Comparison of ENCODE assay signal across 1 cellular context in the genomic region with DNA sequence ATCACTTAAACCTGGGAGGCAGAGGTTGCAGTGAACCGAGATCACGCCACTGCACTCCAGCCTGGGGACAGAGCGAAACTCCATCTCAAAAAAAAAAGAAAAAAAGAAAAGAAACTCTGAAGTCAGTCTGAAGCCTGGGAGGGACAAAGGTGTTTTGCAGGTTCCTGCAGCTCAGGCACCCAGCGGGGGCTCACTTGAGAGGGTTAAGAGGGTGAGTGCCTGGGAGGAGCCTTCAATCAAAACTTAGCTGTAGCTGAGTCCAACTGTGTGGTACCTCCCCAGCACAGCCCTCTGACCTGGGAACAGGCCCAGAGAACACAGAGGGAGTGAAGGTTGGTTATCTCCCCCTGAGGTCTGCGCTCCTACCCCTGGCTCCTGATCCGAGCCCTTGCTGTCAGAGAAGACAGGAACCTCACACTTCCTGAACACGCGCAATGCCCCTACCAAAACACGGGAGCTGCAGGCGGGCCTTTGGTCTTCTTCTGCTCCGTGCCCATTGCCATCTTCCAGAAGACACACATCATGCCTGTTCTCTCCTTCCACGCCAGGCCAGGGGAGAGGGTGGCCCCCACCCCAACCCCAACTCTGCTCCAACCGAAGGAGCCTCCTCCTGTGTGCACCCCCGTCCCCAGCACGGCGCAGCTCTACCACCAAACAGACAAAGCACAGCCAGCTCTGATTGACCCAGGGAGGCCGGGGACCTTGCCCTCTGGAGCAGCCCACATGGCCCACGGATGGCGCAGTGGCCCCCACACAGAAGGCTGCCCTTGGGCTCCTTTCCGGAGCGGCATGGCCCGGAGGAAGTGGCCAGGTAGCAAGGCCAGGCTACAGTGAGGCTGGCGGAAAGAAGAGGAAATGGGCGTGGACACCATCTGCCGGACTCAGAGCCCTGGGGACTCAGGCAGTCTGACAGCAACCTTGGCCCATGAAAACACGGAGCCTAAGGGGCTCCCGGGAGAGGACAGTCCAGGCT.
TF ChIP-seq lines count a peak whose summit lies in the region.

No MANE protein-coding gene starts in this region.

TF ChIP-seq in K562, 482 proteins besides CTCF, POLR2A, EP300 and RAD21 (continues in another document):
- TF ChIP-seq KDM1A (IDR thresholded peaks at IDR 0.05) (no peak), L3MBTL2 (IDR thresholded peaks at IDR 0.05) (0 out of 2 replicates have a peak, but pooled peaks have one; percentile 20), SMARCE1 (IDR thresholded peaks at IDR 0.05) (no peak), MAFG (tag; conservative IDR thresholded peaks at IDR 0.05) (no peak), CREB1 (IDR thresholded peaks at IDR 0.05) (no peak), CREB1 (CRISPR knock-in tag; IDR thresholded peaks at IDR 0.05) (no peak), RBM14 (IDR thresholded peaks at IDR 0.05; ENCODE audit: borderline replicate concordance, insufficient read depth, low read depth, low read length) (0 out of 2 replicates have a peak, but pooled peaks have one; percentile 53), FOXA3 (CRISPR knock-in tag; conservative IDR thresholded peaks at IDR 0.05 in 1 of 2, IDR thresholded peaks at IDR 0.05 in 1 of 2) (peak in 1 of 2 experiments; percentile 16; a peak in 1 of 4 replicates), HDAC6 (IDR thresholded peaks at IDR 0.05; ENCODE audit: low read depth, low read length) (no peak), KHSRP (IDR thresholded peaks at IDR 0.05) (no peak), KLF13 (tag; IDR thresholded peaks at IDR 0.05; ENCODE audit: borderline replicate concordance, low read depth) (no peak), NEUROD1 (IDR thresholded peaks at IDR 0.05; ENCODE audit: borderline replicate concordance, low read depth, low read length, partially characterized antibody) (no peak), GTF2A2 (tag; IDR thresholded peaks at IDR 0.05) (no peak), PTTG1 (tag; IDR thresholded peaks at IDR 0.05; ENCODE audit: low read depth) (no peak), TCF3 (CRISPR knock-in tag; IDR thresholded peaks at IDR 0.05) (0 out of 2 replicates have a peak, but pooled peaks have one; percentile 15), NRF1 (conservative IDR thresholded peaks at IDR 0.05 in 1 of 2, IDR thresholded peaks at IDR 0.05 in 1 of 2) (peak; percentile 59 to 71), NFXL1 (CRISPR knock-in tag; IDR thresholded peaks at IDR 0.05) (no peak), BDP1 (IDR thresholded peaks at IDR 0.05; ENCODE audit: insufficient read depth, insufficient read length) (no peak), ZNF124 (CRISPR knock-in tag; IDR thresholded peaks at IDR 0.05) (no peak), TGIF2 (CRISPR knock-in tag; IDR thresholded peaks at IDR 0.05) (no peak), KAT7 (CRISPR knock-in tag; IDR thresholded peaks at IDR 0.05; ENCODE audit: borderline replicate concordance) (0 out of 2 replicates have a peak, but pooled peaks have one; percentile 27), TEAD4 (IDR thresholded peaks at IDR 0.05; ENCODE audit: low read length) (no peak), TEAD4 (CRISPR knock-in tag; IDR thresholded peaks at IDR 0.05; ENCODE audit: borderline replicate concordance) (peak; percentile 48; the same call in 1 of the 2 replicates), HNRNPLL (IDR thresholded peaks at IDR 0.05; ENCODE audit: low read depth, low read length, poor library complexity, severe bottlenecking) (no peak), JUNB (CRISPR knock-in tag; conservative IDR thresholded peaks at IDR 0.05) (no peak), NCOR1 (IDR thresholded peaks at IDR 0.05) (no peak)
- TF ChIP-seq, protein P1, sequence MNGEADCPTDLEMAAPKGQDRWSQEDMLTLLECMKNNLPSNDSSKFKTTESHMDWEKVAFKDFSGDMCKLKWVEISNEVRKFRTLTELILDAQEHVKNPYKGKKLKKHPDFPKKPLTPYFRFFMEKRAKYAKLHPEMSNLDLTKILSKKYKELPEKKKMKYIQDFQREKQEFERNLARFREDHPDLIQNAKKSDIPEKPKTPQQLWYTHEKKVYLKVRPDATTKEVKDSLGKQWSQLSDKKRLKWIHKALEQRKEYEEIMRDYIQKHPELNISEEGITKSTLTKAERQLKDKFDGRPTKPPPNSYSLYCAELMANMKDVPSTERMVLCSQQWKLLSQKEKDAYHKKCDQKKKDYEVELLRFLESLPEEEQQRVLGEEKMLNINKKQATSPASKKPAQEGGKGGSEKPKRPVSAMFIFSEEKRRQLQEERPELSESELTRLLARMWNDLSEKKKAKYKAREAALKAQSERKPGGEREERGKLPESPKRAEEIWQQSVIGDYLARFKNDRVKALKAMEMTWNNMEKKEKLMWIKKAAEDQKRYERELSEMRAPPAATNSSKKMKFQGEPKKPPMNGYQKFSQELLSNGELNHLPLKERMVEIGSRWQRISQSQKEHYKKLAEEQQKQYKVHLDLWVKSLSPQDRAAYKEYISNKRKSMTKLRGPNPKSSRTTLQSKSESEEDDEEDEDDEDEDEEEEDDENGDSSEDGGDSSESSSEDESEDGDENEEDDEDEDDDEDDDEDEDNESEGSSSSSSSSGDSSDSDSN (IDR thresholded peaks at IDR 0.05; ENCODE audit: borderline replicate concordance in 1 of 2, low read depth in 2 of 2, low read length in 2 of 2) = peak in 1 of 2 experiments; percentile 47; a peak in 1 of 4 replicates
- TF ChIP-seq, protein P2, sequence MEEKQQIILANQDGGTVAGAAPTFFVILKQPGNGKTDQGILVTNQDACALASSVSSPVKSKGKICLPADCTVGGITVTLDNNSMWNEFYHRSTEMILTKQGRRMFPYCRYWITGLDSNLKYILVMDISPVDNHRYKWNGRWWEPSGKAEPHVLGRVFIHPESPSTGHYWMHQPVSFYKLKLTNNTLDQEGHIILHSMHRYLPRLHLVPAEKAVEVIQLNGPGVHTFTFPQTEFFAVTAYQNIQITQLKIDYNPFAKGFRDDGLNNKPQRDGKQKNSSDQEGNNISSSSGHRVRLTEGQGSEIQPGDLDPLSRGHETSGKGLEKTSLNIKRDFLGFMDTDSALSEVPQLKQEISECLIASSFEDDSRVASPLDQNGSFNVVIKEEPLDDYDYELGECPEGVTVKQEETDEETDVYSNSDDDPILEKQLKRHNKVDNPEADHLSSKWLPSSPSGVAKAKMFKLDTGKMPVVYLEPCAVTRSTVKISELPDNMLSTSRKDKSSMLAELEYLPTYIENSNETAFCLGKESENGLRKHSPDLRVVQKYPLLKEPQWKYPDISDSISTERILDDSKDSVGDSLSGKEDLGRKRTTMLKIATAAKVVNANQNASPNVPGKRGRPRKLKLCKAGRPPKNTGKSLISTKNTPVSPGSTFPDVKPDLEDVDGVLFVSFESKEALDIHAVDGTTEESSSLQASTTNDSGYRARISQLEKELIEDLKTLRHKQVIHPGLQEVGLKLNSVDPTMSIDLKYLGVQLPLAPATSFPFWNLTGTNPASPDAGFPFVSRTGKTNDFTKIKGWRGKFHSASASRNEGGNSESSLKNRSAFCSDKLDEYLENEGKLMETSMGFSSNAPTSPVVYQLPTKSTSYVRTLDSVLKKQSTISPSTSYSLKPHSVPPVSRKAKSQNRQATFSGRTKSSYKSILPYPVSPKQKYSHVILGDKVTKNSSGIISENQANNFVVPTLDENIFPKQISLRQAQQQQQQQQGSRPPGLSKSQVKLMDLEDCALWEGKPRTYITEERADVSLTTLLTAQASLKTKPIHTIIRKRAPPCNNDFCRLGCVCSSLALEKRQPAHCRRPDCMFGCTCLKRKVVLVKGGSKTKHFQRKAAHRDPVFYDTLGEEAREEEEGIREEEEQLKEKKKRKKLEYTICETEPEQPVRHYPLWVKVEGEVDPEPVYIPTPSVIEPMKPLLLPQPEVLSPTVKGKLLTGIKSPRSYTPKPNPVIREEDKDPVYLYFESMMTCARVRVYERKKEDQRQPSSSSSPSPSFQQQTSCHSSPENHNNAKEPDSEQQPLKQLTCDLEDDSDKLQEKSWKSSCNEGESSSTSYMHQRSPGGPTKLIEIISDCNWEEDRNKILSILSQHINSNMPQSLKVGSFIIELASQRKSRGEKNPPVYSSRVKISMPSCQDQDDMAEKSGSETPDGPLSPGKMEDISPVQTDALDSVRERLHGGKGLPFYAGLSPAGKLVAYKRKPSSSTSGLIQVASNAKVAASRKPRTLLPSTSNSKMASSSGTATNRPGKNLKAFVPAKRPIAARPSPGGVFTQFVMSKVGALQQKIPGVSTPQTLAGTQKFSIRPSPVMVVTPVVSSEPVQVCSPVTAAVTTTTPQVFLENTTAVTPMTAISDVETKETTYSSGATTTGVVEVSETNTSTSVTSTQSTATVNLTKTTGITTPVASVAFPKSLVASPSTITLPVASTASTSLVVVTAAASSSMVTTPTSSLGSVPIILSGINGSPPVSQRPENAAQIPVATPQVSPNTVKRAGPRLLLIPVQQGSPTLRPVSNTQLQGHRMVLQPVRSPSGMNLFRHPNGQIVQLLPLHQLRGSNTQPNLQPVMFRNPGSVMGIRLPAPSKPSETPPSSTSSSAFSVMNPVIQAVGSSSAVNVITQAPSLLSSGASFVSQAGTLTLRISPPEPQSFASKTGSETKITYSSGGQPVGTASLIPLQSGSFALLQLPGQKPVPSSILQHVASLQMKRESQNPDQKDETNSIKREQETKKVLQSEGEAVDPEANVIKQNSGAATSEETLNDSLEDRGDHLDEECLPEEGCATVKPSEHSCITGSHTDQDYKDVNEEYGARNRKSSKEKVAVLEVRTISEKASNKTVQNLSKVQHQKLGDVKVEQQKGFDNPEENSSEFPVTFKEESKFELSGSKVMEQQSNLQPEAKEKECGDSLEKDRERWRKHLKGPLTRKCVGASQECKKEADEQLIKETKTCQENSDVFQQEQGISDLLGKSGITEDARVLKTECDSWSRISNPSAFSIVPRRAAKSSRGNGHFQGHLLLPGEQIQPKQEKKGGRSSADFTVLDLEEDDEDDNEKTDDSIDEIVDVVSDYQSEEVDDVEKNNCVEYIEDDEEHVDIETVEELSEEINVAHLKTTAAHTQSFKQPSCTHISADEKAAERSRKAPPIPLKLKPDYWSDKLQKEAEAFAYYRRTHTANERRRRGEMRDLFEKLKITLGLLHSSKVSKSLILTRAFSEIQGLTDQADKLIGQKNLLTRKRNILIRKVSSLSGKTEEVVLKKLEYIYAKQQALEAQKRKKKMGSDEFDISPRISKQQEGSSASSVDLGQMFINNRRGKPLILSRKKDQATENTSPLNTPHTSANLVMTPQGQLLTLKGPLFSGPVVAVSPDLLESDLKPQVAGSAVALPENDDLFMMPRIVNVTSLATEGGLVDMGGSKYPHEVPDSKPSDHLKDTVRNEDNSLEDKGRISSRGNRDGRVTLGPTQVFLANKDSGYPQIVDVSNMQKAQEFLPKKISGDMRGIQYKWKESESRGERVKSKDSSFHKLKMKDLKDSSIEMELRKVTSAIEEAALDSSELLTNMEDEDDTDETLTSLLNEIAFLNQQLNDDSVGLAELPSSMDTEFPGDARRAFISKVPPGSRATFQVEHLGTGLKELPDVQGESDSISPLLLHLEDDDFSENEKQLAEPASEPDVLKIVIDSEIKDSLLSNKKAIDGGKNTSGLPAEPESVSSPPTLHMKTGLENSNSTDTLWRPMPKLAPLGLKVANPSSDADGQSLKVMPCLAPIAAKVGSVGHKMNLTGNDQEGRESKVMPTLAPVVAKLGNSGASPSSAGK (IDR thresholded peaks at IDR 0.05) = peak; percentile 40; the same call in 1 of the 2 replicates
- TF ChIP-seq, protein P3, sequence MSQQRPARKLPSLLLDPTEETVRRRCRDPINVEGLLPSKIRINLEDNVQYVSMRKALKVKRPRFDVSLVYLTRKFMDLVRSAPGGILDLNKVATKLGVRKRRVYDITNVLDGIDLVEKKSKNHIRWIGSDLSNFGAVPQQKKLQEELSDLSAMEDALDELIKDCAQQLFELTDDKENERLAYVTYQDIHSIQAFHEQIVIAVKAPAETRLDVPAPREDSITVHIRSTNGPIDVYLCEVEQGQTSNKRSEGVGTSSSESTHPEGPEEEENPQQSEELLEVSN (IDR thresholded peaks at IDR 0.05; ENCODE audit: borderline replicate concordance in 1 of 2, extremely low read depth in 1 of 2, insufficient read depth in 1 of 2, insufficient read length in 1 of 2, low read depth in 1 of 2, low read length in 1 of 2, poor library complexity in 1 of 2, severe bottlenecking in 1 of 2) = peak in 1 of 2 experiments; percentile 27
- TF ChIP-seq, protein P4, sequence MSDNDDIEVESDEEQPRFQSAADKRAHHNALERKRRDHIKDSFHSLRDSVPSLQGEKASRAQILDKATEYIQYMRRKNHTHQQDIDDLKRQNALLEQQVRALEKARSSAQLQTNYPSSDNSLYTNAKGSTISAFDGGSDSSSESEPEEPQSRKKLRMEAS (CRISPR knock-in tag; IDR thresholded peaks at IDR 0.05) = 0 out of 2 replicates have a peak, but pooled peaks have one; percentile 42
- TF ChIP-seq, protein P5, sequence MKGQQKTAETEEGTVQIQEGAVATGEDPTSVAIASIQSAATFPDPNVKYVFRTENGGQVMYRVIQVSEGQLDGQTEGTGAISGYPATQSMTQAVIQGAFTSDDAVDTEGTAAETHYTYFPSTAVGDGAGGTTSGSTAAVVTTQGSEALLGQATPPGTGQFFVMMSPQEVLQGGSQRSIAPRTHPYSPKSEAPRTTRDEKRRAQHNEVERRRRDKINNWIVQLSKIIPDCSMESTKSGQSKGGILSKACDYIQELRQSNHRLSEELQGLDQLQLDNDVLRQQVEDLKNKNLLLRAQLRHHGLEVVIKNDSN (CRISPR knock-in tag; IDR thresholded peaks at IDR 0.05) = 0 out of 2 replicates have a peak, but pooled peaks have one; percentile 22
- TF ChIP-seq, protein P6, sequence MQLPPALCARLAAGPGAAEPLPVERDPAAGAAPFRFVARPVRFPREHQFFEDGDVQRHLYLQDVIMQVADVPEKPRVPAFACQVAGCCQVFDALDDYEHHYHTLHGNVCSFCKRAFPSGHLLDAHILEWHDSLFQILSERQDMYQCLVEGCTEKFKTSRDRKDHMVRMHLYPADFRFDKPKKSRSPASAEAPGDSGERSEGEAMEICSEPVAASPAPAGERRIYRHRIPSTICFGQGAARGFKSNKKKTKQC (CRISPR knock-in tag; IDR thresholded peaks at IDR 0.05) = no peak
- TF ChIP-seq, protein P7, sequence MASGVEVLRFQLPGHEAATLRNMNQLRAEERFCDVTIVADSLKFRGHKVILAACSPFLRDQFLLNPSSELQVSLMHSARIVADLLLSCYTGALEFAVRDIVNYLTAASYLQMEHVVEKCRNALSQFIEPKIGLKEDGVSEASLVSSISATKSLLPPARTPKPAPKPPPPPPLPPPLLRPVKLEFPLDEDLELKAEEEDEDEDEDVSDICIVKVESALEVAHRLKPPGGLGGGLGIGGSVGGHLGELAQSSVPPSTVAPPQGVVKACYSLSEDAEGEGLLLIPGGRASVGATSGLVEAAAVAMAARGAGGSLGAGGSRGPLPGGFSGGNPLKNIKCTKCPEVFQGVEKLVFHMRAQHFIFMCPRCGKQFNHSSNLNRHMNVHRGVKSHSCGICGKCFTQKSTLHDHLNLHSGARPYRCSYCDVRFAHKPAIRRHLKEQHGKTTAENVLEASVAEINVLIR (CRISPR knock-in tag; IDR thresholded peaks at IDR 0.05) = no peak
- TF ChIP-seq, protein P8, sequence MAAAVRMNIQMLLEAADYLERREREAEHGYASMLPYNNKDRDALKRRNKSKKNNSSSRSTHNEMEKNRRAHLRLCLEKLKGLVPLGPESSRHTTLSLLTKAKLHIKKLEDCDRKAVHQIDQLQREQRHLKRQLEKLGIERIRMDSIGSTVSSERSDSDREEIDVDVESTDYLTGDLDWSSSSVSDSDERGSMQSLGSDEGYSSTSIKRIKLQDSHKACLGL (CRISPR knock-in tag; IDR thresholded peaks at IDR 0.05; ENCODE audit: borderline replicate concordance, poor library complexity, severe bottlenecking) = no peak
- TF ChIP-seq, protein P9, sequence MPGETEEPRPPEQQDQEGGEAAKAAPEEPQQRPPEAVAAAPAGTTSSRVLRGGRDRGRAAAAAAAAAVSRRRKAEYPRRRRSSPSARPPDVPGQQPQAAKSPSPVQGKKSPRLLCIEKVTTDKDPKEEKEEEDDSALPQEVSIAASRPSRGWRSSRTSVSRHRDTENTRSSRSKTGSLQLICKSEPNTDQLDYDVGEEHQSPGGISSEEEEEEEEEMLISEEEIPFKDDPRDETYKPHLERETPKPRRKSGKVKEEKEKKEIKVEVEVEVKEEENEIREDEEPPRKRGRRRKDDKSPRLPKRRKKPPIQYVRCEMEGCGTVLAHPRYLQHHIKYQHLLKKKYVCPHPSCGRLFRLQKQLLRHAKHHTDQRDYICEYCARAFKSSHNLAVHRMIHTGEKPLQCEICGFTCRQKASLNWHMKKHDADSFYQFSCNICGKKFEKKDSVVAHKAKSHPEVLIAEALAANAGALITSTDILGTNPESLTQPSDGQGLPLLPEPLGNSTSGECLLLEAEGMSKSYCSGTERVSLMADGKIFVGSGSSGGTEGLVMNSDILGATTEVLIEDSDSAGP (CRISPR knock-in tag; IDR thresholded peaks at IDR 0.05) = no peak
